1 cellular context compared by ENCODE assay signal in genomic region chr9:37746448-37747270, GRCh38.
TF ChIP-seq lines count a peak whose summit lies in the region.

No MANE protein-coding gene starts in this region.

TF ChIP-seq in SK-N-SH, 30 proteins besides CTCF, POLR2A, EP300 and RAD21:
- TF ChIP-seq GATA2 (CRISPR knock-in tag; IDR thresholded peaks at IDR 0.05): 0 out of 2 replicates have a peak, but pooled peaks have one; percentile 32
- TF ChIP-seq MXI1 (IDR thresholded peaks at IDR 0.05; ENCODE audit: low read depth, low read length): no peak
TF ChIP-seq in SK-N-SH: peak in this region for 1.
